In the genomic region with DNA sequence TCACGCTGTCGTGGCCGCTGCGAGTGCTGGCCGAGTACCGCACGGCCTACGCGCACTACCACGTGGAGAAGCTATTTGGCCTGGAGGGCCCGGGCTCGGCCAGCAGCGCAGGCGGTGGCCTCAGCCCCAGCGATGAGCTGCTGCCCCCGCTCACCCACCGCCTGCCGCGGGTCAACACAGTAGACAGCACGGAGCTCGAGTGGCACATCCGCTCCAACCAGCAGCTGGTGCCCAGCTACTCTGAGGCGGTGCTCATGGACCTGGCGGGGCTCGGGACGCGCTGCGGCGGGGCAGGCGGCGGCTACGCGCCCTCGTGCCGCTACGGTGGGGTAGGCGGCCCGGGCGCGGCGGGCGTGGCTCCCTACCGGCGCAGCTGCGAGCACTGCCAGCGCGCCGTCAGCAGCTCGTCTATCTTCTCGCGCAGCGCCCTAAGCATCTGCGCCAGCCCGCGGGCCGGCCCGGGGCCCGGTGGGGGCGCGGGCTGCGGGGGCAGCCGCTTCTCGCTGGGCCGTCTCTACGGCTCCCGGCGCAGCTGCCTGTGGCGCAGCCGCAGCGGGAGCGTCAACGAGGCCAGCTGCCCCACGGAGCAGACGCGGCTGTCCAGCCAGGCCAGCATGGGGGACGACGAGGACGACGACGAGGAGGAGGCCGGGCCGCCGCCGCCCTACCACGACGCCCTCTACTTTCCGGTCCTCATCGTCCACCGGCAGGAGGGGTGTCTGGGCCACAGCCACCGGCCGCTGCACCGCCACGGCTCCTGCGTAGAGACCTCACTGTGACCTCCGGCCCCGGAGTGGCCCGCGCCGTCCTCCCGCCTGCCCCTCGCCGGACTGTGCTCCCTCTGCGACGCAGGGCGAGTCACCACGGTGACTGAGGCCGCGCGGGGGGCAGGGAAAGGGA, we compare ENCODE assay signal across 11 cellular contexts. TPM values are rescaled to one million over a fixed set of nuclear protein-coding genes. Genes with fewer than 3 reads are reported as not detected.
DNase-seq lines count a peak whose midpoint lies in the region; ATAC-seq and TF ChIP-seq lines count a peak whose summit lies in the region.
"Had no signal": no experiment of that assay in that cellular context is flagged by ENCODE, and none has a peak within 500 bp of the region (broad histone marks: within the 10 kb centered on the region; RNA-seq: fewer than 3 reads in every experiment).

No MANE protein-coding gene starts in this region.

- H3K36me3 Mint-ChIP-seq in activated CD8-positive, alpha-beta T cell treated with anti-CD3 and anti-CD28 coated beads, Interleukin-2, amount 10 ng/mL, durations not matched to agents 7 days and 5 days (ENCODE audit: low read depth) = no peaks in the 10 kb centered on the region

- POLR2A ChIA-PET in activated CD8-positive, alpha-beta T cell treated with anti-CD3 and anti-CD28 coated beads, Interleukin-2, amount 10 ng/mL, durations not matched to agents 7 days and 5 days (lab: Charles Lee) = interaction anchor here (0.8 kb wide), 2 partner anchors 28 to 607 kb away, joined by 3 read pairs; no protein-coding TSS in a partner anchor

- no peak overlapping the region for H3K27ac Mint-ChIP-seq in activated CD8-positive, alpha-beta T cell treated with anti-CD3 and anti-CD28 coated beads, Interleukin-2, amount 10 ng/mL, durations not matched to agents 7 days and 5 days

- TF ChIP-seq POLR2A in heart left ventricle (IDR thresholded peaks at IDR 0.05) = no peak
- TF ChIP-seq POLR2A in GM18505 (IDR thresholded peaks at IDR 0.05; ENCODE audit: borderline replicate concordance, extremely low read depth, insufficient read depth, insufficient read length) = no peak

- WGBS in heart left ventricle, 4 donors = 11 to 52% (median 23%) methylated on average over 27 to 109 of the region's 109 CpGs

- H3K4me1 ChIP-seq in heart left ventricle = peaks cover 0 to 15% (median 5%) of the 10 kb centered on the region in 12 donors

- H3K4me3 ChIP-seq in H7 (ENCODE audit: insufficient read depth, low read depth, low read length) (no peak overlapping the region), heart left ventricle (peak overlapping the region in 11 of 12 donors; percentile 5 to 46 (median 39)), skeletal muscle cell (ENCODE audit: low read depth, low read length) (peak overlapping the region; percentile 20)

- no peaks in the 10 kb centered on the region for H3K36me3 ChIP-seq in H7 (replicated peaks; ENCODE audit: control insufficient read depth, insufficient read depth, low read length)
- H3K36me3 ChIP-seq in heart left ventricle = no peaks in the 10 kb centered on the region
- H3K36me3 ChIP-seq: transverse colon had no signal

- intact Hi-C loops in heart left ventricle (cut with DNase I) = no loop called here

- H3K4me3 Mint-ChIP-seq in activated CD8-positive, alpha-beta T cell treated with anti-CD3 and anti-CD28 coated beads, Interleukin-2, amount 10 ng/mL, durations not matched to agents 7 days and 5 days = no peak overlapping the region

- H3K27me3 Mint-ChIP-seq in activated CD8-positive, alpha-beta T cell treated with anti-CD3 and anti-CD28 coated beads, Interleukin-2, amount 10 ng/mL, durations not matched to agents 7 days and 5 days (ENCODE audit: low read depth) = peaks cover 67% of the 10 kb centered on the region

- CTCF ChIA-PET in activated CD8-positive, alpha-beta T cell treated with anti-CD3 and anti-CD28 coated beads, Interleukin-2, amount 10 ng/mL, durations not matched to agents 7 days and 5 days (lab: Charles Lee) = interaction anchor here (0.7 to 1.0 kb wide), 3 partner anchors 12 to 95 kb away, joined by 3 to 4 read pairs (median 4); a partner anchor contains a TSS

- peak; percentile 70 for ATAC-seq in activated CD8-positive, alpha-beta T cell treated with anti-CD3 and anti-CD28 coated beads, Interleukin-2, amount 10 ng/mL, durations not matched to agents 7 days and 5 days
- ATAC-seq in heart left ventricle = peak in 3 of 4 donors; percentile 10 to 65 (median 43)
- no peak for ATAC-seq in HG03175 (IDR thresholded peaks at IDR 0.05; ENCODE audit: unreplicated experiment)
- ATAC-seq in GM18505 (IDR thresholded peaks at IDR 0.05; ENCODE audit: unreplicated experiment) = no peak
- no peak for ATAC-seq in HG02623 (IDR thresholded peaks at IDR 0.05; ENCODE audit: unreplicated experiment)

- H3K27me3 ChIP-seq in H7 (ENCODE audit: control insufficient read depth, insufficient read depth, low read length) (peaks cover 24% of the 10 kb centered on the region; the same call in 1 of the 2 replicates), heart left ventricle (peaks cover 15 to 74% (median 33%) of the 10 kb centered on the region in 9 donors)

- peak; percentile 86 for DNase-seq in H7
- peak; percentile 36 for DNase-seq in activated CD8-positive, alpha-beta T cell treated with anti-CD3 and anti-CD28 coated beads, Interleukin-2, amount 10 ng/mL, durations not matched to agents 7 days and 5 days
- DNase-seq in heart left ventricle = peak in 1 of 5 donors; percentile 61
- DNase-seq in skeletal muscle cell (ENCODE audit: low read depth) = no peak
- DNase-seq in NCI-H446 (lab: John Stamatoyannopoulos, UW) = no peak
- DNase-seq: transverse colon had no signal

- H3K9me3 Mint-ChIP-seq in activated CD8-positive, alpha-beta T cell treated with anti-CD3 and anti-CD28 coated beads, Interleukin-2, amount 10 ng/mL, durations not matched to agents 7 days and 5 days (ENCODE audit: insufficient read depth) = no peaks in the 10 kb centered on the region

- H3K4me1 Mint-ChIP-seq in activated CD8-positive, alpha-beta T cell treated with anti-CD3 and anti-CD28 coated beads, Interleukin-2, amount 10 ng/mL, durations not matched to agents 7 days and 5 days (ENCODE audit: low read depth) = peaks cover 2% of the 10 kb centered on the region

- H3K27ac ChIP-seq in heart left ventricle = no peak overlapping the region
- H3K27ac ChIP-seq: transverse colon had no signal

- no peak for TF ChIP-seq CTCF in heart left ventricle (IDR thresholded peaks at IDR 0.05)

- no peaks in the 10 kb centered on the region for H3K9me3 ChIP-seq in heart left ventricle
- H3K9me3 ChIP-seq: transverse colon had no signal

RNA-seq across cellular contexts. Expression of a gene that starts 5.7 kb away (rescaled TPM):
- 0.70 and 0.83 TPM in 2 replicates for total RNA-seq in H7 (2014; rRNA removed; shearing (Covaris generic))
- not detected for total RNA-seq in activated CD8-positive, alpha-beta T cell treated with anti-CD3 and anti-CD28 coated beads, Interleukin-2, amount 10 ng/mL, durations not matched to agents 7 days and 5 days
- 1 to 10 TPM in 1 of 9 donors, under 1 TPM in 4, not detected in 4; 0.21 to 5.3 (median 0.45) TPM for total RNA-seq in heart left ventricle
- polyA plus RNA-seq in heart left ventricle = 1 to 10 TPM in 1 of 2 donors, under 1 TPM in 1; 0.37 to 1.4 TPM
- total RNA-seq: glomerular endothelial cell, renal cortical epithelial cell had no signal

RNA-seq across cellular contexts. Expression of a gene that starts 10.6 kb away (rescaled TPM):
- total RNA-seq in H7 (2014; rRNA removed; shearing (Covaris generic)) = 9.7 and 12.3 TPM in 2 replicates
- total RNA-seq in activated CD8-positive, alpha-beta T cell treated with anti-CD3 and anti-CD28 coated beads, Interleukin-2, amount 10 ng/mL, durations not matched to agents 7 days and 5 days = 10 to 100 TPM; 14.1 to 16.9 TPM
- 10 to 100 TPM in 1 of 9 donors, 1 to 10 TPM in 8; 2.5 to 13.1 (median 3.8) TPM for total RNA-seq in heart left ventricle
- 1 to 10 TPM; 4.0 to 5.8 TPM for polyA plus RNA-seq in heart left ventricle

RNA-seq across cellular contexts. Expression of a gene that starts 18.7 kb away (rescaled TPM):
- 27.2 and 28.7 TPM in 2 replicates for total RNA-seq in H7 (2014; rRNA removed; shearing (Covaris generic))
- total RNA-seq in activated CD8-positive, alpha-beta T cell treated with anti-CD3 and anti-CD28 coated beads, Interleukin-2, amount 10 ng/mL, durations not matched to agents 7 days and 5 days = 10 to 100 TPM; 31.6 to 32.8 TPM
- total RNA-seq in heart left ventricle = 10 to 100 TPM; 18.1 to 35.6 (median 26.4) TPM
- 10 to 100 TPM; 10.2 to 36.7 TPM for polyA plus RNA-seq in heart left ventricle

RNA-seq across cellular contexts. Expression of a gene that starts 29.1 kb away (rescaled TPM):
- 1,821 and 1,973 TPM in 2 replicates for total RNA-seq in H7 (2014; rRNA removed; shearing (Covaris generic))
- 100 to 1,000 TPM; 741 to 755 TPM for total RNA-seq in activated CD8-positive, alpha-beta T cell treated with anti-CD3 and anti-CD28 coated beads, Interleukin-2, amount 10 ng/mL, durations not matched to agents 7 days and 5 days
- 1,000 to 10,000 TPM in 2 of 9 donors, 100 to 1,000 TPM in 7; 725 to 1,040 (median 857) TPM for total RNA-seq in heart left ventricle
- polyA plus RNA-seq in heart left ventricle = 100 to 1,000 TPM; 375 to 959 TPM

RNA-seq across cellular contexts. Expression of a gene that starts 37.1 kb away (rescaled TPM):
- 25.5 and 28.3 TPM in 2 replicates for total RNA-seq in H7 (2014; rRNA removed; shearing (Covaris generic))
- total RNA-seq in activated CD8-positive, alpha-beta T cell treated with anti-CD3 and anti-CD28 coated beads, Interleukin-2, amount 10 ng/mL, durations not matched to agents 7 days and 5 days = 10 to 100 TPM; 19.4 to 20.5 TPM
- total RNA-seq in heart left ventricle = 1 to 10 TPM; 5.0 to 9.8 (median 7.6) TPM
- 1 to 10 TPM; 4.1 to 7.6 TPM for polyA plus RNA-seq in heart left ventricle

Comparison
In these comparisons a context has a peak if more than half of its experiments do, and no peak if none do; other contexts are left out.
1. DNase-seq: peak in H7 (single experiment) and activated CD8-positive, alpha-beta T cell treated with anti-CD3 and anti-CD28 coated beads, Interleukin-2, amount 10 ng/mL, durations not matched to agents 7 days and 5 days (single experiment); none in skeletal muscle cell (single experiment) and NCI-H446 (0 of 2).
2. ATAC-seq: peak in activated CD8-positive, alpha-beta T cell treated with anti-CD3 and anti-CD28 coated beads, Interleukin-2, amount 10 ng/mL, durations not matched to agents 7 days and 5 days (single experiment) and heart left ventricle (3 of 4); none in HG03175 (single experiment), GM18505 (single experiment) and HG02623 (single experiment).